8 cellular contexts compared by ENCODE assay signal in genomic region chr2:85541262-85541661, GRCh38. TPM values are rescaled to one million over a fixed set of nuclear protein-coding genes. Genes with fewer than 3 reads are reported as not detected.
A peak's percentile ranks its signal among the peaks of the same experiment; 100 is the strongest.
DNase-seq lines count a peak whose midpoint lies in the region; ATAC-seq and TF ChIP-seq lines count a peak whose summit lies in the region.

No MANE protein-coding gene starts in this region.

- no peak overlapping the region for H2AFZ ChIP-seq in ACC112 (ENCODE audit: low read length, unreplicated experiment)

- DNase-seq in caudate nucleus (lab: John Stamatoyannopoulos, UW) (no peak), mucosa of descending colon (no peak), HCEC 1CT (no peak)
- no peak for DNase-seq in naive thymus-derived CD4-positive, alpha-beta T cell
- no peak for DNase-seq in stimulated activated CD4-positive, alpha-beta T cell treated with anti-CD3 and anti-CD28 coated beads, Interleukin-12 subunit alpha, Interleukin-12 subunit beta, amount 100 ng/mL, for 4 hours

- H3K9me3 Mint-ChIP-seq in IgD-negative memory B cell: peaks cover 0 to under 1% (median 0%) of the 10 kb centered on the region in 3 donors
- H3K9me3 Mint-ChIP-seq in naive thymus-derived CD4-positive, alpha-beta T cell: no peaks in the 10 kb centered on the region

- H3K4me3 Mint-ChIP-seq in IgD-negative memory B cell: peak overlapping the region in 3 of 4 donors; percentile 7 to 97 (median 74)
- peak overlapping the region in 8 of 10 donors; percentile 91 to 98 (median 94) for H3K4me3 Mint-ChIP-seq in naive thymus-derived CD4-positive, alpha-beta T cell

- no peaks in the 10 kb centered on the region for H3K27me3 ChIP-seq in ACC112 (ENCODE audit: insufficient read depth, low read length)
- H3K27me3 ChIP-seq in naive thymus-derived CD4-positive, alpha-beta T cell (ENCODE audit: control insufficient read depth in 2 of 2, insufficient read depth in 2 of 2, low read length in 2 of 2): no peaks in the 10 kb centered on the region

- peak overlapping the region in 2 of 3 donors; percentile 94 to 95 for H3K27ac Mint-ChIP-seq in IgD-negative memory B cell
- H3K27ac Mint-ChIP-seq in naive thymus-derived CD4-positive, alpha-beta T cell: peak overlapping the region in 5 of 9 donors; percentile 1 to 92 (median 90)

- peaks cover 21 to 35% (median 25%) of the 10 kb centered on the region in 3 donors for H3K4me1 Mint-ChIP-seq in IgD-negative memory B cell
- peaks cover 12 to 63% (median 52%) of the 10 kb centered on the region in 7 donors for H3K4me1 Mint-ChIP-seq in naive thymus-derived CD4-positive, alpha-beta T cell

- no peak for TF ChIP-seq CTCF in mucosa of descending colon (IDR thresholded peaks at IDR 0.05)

- peak overlapping the region; percentile 96; the same call in 1 of the 2 replicates for H3K27ac ChIP-seq in ACC112 (ENCODE audit: low read depth, low read length)
- H3K27ac ChIP-seq in caudate nucleus (ENCODE audit: low read depth, low read length): peak overlapping the region; percentile 19
- H3K27ac ChIP-seq in naive thymus-derived CD4-positive, alpha-beta T cell (ENCODE audit: low read depth, low read length): peak overlapping the region; percentile 84

- POLR2A ChIA-PET in naive thymus-derived CD4-positive, alpha-beta T cell (lab: Charles Lee): interaction anchor here (0.8 to 5.7 kb wide), 9 partner anchors 9 to 214 kb away, joined by 3 to 74 read pairs (median 5); partner anchors contain the start of genes GGCX, SH2D6 and TGOLN2

- CTCF ChIA-PET in naive thymus-derived CD4-positive, alpha-beta T cell (lab: Charles Lee): interaction anchor here (0.6 to 1.5 kb wide), 4 partner anchors 10 to 147 kb away, joined by 3 to 5 read pairs (median 4); no protein-coding TSS in a partner anchor

- H3K27me3 Mint-ChIP-seq in IgD-negative memory B cell: no peaks in the 10 kb centered on the region
- no peaks in the 10 kb centered on the region for H3K27me3 Mint-ChIP-seq in naive thymus-derived CD4-positive, alpha-beta T cell

- H3K9me3 ChIP-seq in naive thymus-derived CD4-positive, alpha-beta T cell (ENCODE audit: control insufficient read depth in 2 of 3, low read length in 3 of 3): no peaks in the 10 kb centered on the region
- no peaks in the 10 kb centered on the region for H3K9me3 ChIP-seq in mucosa of descending colon

- H3K4me1 ChIP-seq in ACC112 (ENCODE audit: control insufficient read depth, insufficient read depth, low read length, unreplicated experiment) (peaks cover 30% of the 10 kb centered on the region), mucosa of descending colon (ENCODE audit: low read depth) (peaks cover 30% of the 10 kb centered on the region)
- H3K4me1 ChIP-seq in naive thymus-derived CD4-positive, alpha-beta T cell (ENCODE audit: control insufficient read depth in 2 of 2, insufficient read depth in 2 of 2, low read length in 2 of 2): peaks cover 19 to 27% of the 10 kb centered on the region in 2 donors

- peak overlapping the region; percentile 90 for H3K4me3 ChIP-seq in ACC112 (ENCODE audit: low read depth, low read length)
- H3K4me3 ChIP-seq in naive thymus-derived CD4-positive, alpha-beta T cell (ENCODE audit: low read length): peak overlapping the region; percentile 92
- no peak overlapping the region for H3K4me3 ChIP-seq in mucosa of descending colon

- H3K36me3 ChIP-seq in ACC112 (ENCODE audit: insufficient read depth, low read length) (peaks cover 53% of the 10 kb centered on the region), mucosa of descending colon (ENCODE audit: low read depth) (peaks cover 17% of the 10 kb centered on the region)
- peaks cover 17 to 51% (median 21%) of the 10 kb centered on the region in 3 experiments for H3K36me3 ChIP-seq in naive thymus-derived CD4-positive, alpha-beta T cell (ENCODE audit: control insufficient read depth in 2 of 3, insufficient read depth in 3 of 3, low read length in 3 of 3)

- H3K36me3 Mint-ChIP-seq in IgD-negative memory B cell: peaks cover 3% of the 10 kb centered on the region
- peaks cover 21 to 42% (median 24%) of the 10 kb centered on the region in 5 donors for H3K36me3 Mint-ChIP-seq in naive thymus-derived CD4-positive, alpha-beta T cell

- H3K79me2 ChIP-seq in ACC112 (ENCODE audit: control insufficient read depth, insufficient read depth, low read length, unreplicated experiment): peaks cover 61% of the 10 kb centered on the region

- intact Hi-C loops in naive thymus-derived CD4-positive, alpha-beta T cell (cut with micrococcal nuclease): no loop called here
- intact Hi-C loops in mucosa of descending colon (cut with DNase I, micrococcal nuclease): no loop called here

- no peak for ATAC-seq in naive thymus-derived CD4-positive, alpha-beta T cell
- ATAC-seq in HG02610 (IDR thresholded peaks at IDR 0.05; ENCODE audit: unreplicated experiment) (no peak), mucosa of descending colon (no peak)

RNA-seq across cellular contexts. Expression of gene MAT2A, which starts 2.3 kb away (rescaled TPM):
- polyA plus RNA-seq in IgD-negative memory B cell: 72.2 TPM
- total RNA-seq in naive thymus-derived CD4-positive, alpha-beta T cell: 100 to 1,000 TPM in 4 of 5 experiments, 10 to 100 TPM in 1; 96.3 to 268 (median 178) TPM
- polyA plus RNA-seq in naive thymus-derived CD4-positive, alpha-beta T cell: 100 to 1,000 TPM in 1 of 2 donors, 10 to 100 TPM in 1; 79.8 to 120 TPM
- total RNA-seq in mucosa of descending colon: 100 to 1,000 TPM; 156 to 229 (median 167) TPM

RNA-seq across cellular contexts. Expression of gene GGCX, which starts 20.0 kb away (rescaled TPM):
- 16.1 TPM for polyA plus RNA-seq in IgD-negative memory B cell
- 10 to 100 TPM; 20.4 to 34.2 (median 26.3) TPM for total RNA-seq in naive thymus-derived CD4-positive, alpha-beta T cell
- polyA plus RNA-seq in naive thymus-derived CD4-positive, alpha-beta T cell: 10 to 100 TPM; 11.8 to 12.2 TPM
- total RNA-seq in mucosa of descending colon: 10 to 100 TPM; 26.4 to 39.1 (median 31.7) TPM

RNA-seq across cellular contexts. Expression of gene VAMP8, which starts 36.1 kb away (rescaled TPM):
- 240 TPM for polyA plus RNA-seq in IgD-negative memory B cell
- 100 to 1,000 TPM in 2 of 5 experiments, 10 to 100 TPM in 3; 55.1 to 137 (median 83.2) TPM for total RNA-seq in naive thymus-derived CD4-positive, alpha-beta T cell
- polyA plus RNA-seq in naive thymus-derived CD4-positive, alpha-beta T cell: 100 to 1,000 TPM; 312 to 347 TPM
- total RNA-seq in mucosa of descending colon: 100 to 1,000 TPM; 125 to 312 (median 254) TPM

RNA-seq across cellular contexts. Expression of gene VAMP5, which starts 43.0 kb away (rescaled TPM):
- polyA plus RNA-seq in IgD-negative memory B cell: 43.0 TPM
- 10 to 100 TPM; 25.6 to 73.8 (median 35.1) TPM for total RNA-seq in naive thymus-derived CD4-positive, alpha-beta T cell
- 100 to 1,000 TPM; 115 to 121 TPM for polyA plus RNA-seq in naive thymus-derived CD4-positive, alpha-beta T cell
- total RNA-seq in mucosa of descending colon: 10 to 100 TPM; 10.8 to 39.3 (median 28.3) TPM

RNA-seq across cellular contexts. Expression of gene RNF181, which starts 54.3 kb away (rescaled TPM):
- 206 TPM for polyA plus RNA-seq in IgD-negative memory B cell
- total RNA-seq in naive thymus-derived CD4-positive, alpha-beta T cell: 100 to 1,000 TPM in 1 of 5 experiments, 10 to 100 TPM in 4; 38.5 to 118 (median 61.4) TPM
- 100 to 1,000 TPM; 168 to 175 TPM for polyA plus RNA-seq in naive thymus-derived CD4-positive, alpha-beta T cell
- total RNA-seq in mucosa of descending colon: 10 to 100 TPM; 73.7 to 89.5 (median 80.8) TPM

Comparison
In these comparisons a context has a peak if more than half of its experiments do, and no peak if none do; other contexts are left out.
1. H3K27ac ChIP-seq: peak in every context shown above with its lines; median percentile 96 in ACC112; 84 in naive thymus-derived CD4-positive, alpha-beta T cell; 19 in caudate nucleus.